Comparison of ENCODE assay signal across 26 cellular contexts in the genomic region with DNA sequence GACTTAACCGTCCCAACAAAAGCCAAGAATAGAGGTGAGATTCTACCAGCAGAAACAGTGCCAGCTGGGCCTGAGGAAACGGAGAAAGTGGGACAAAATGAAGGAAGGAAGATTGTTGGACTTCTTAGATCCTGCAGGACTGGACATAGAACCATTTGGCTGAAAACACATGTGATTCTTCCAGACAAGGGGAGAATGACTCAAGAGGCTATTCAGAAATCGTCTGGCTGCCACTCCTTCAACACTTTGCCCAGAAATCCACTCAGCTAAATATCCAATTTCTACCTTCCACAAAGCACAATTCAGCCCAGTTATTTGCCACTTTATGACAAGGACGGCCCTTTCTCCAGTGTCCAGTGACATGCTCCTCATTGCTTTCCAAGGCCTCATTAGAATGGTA.
"Had no signal": no experiment of that assay in that cellular context is flagged by ENCODE, and none has a peak within 500 bp of the region (broad histone marks: within the 10 kb centered on the region; RNA-seq: fewer than 3 reads in every experiment).

No MANE protein-coding gene starts in this region.

- H3K4me3 Mint-ChIP-seq: activated B cell treated with CpG ODN at 0.5 μM for 24 hours; activated CD8-positive, alpha-beta memory T cell treated with anti-CD3 and anti-CD28 coated beads, Interleukin-2, amount 10 ng/mL, durations not matched to agents 7 days and 5 days; activated CD8-positive, alpha-beta T cell treated with anti-CD3 and anti-CD28 coated beads, Interleukin-2, amount 10 ng/mL, durations not matched to agents 7 days and 5 days; activated naive CD4-positive, alpha-beta T cell treated with anti-CD3 and anti-CD28 coated beads, Interleukin-2, amount 50 U/mL, for 24 hours; activated naive CD8-positive, alpha-beta T cell treated with anti-CD3 and anti-CD28 coated beads, Interleukin-2, amount 50 U/mL, for 24 hours; memory B cell; stimulated activated naive B cell treated with anti-CD40 and anti-IgM and Interleukin-4, amounts not matched to agents 10 μg/mL and 1 μg/mL and 100 μg/mL, for 72 hours; T-helper 2 cell treated with Interferon-gamma antibody and Interleukin-4, amounts not matched to agents 5 μg/mL and 100 μg/mL, for 36 hours had no signal

- ATAC-seq: activated CD8-positive, alpha-beta memory T cell treated with anti-CD3 and anti-CD28 coated beads, Interleukin-2, amount 10 ng/mL, durations not matched to agents 7 days and 5 days; activated CD8-positive, alpha-beta T cell treated with anti-CD3 and anti-CD28 coated beads, Interleukin-2, amount 10 ng/mL, durations not matched to agents 7 days and 5 days; activated naive CD8-positive, alpha-beta T cell treated with anti-CD3 and anti-CD28 coated beads, Interleukin-2, amount 50 U/mL, for 24 hours; gastrocnemius medialis; stimulated activated naive B cell treated with anti-CD40 and anti-IgM and Interleukin-4, amounts not matched to agents 10 μg/mL and 1 μg/mL and 100 μg/mL, for 72 hours had no signal

- H3K9me3 Mint-ChIP-seq: activated B cell treated with CpG ODN at 0.5 μM for 24 hours; activated naive CD4-positive, alpha-beta T cell treated with anti-CD3 and anti-CD28 coated beads, Interleukin-2, amount 50 U/mL, for 24 hours; activated T-helper 2 cell treated with anti-CD3 and anti-CD28 coated beads, Interferon-gamma antibody, Interleukin-2, Interleukin-4, amounts not matched to agents 10 μg/mL and 5 μg/mL and 100 μg/mL, durations not matched to agents 14 hours and 24 hours and 36 hours; memory B cell; T-helper 2 cell treated with Interferon-gamma antibody and Interleukin-4, amounts not matched to agents 5 μg/mL and 100 μg/mL, for 36 hours had no signal

- H3K4me3 ChIP-seq: breast epithelium, gastrocnemius medialis, hepatocyte, prostate gland, sigmoid colon, smooth muscle cell, tibial nerve had no signal

- H3K27ac Mint-ChIP-seq: activated B cell treated with CpG ODN at 0.5 μM for 24 hours; activated CD8-positive, alpha-beta memory T cell treated with anti-CD3 and anti-CD28 coated beads, Interleukin-2, amount 10 ng/mL, durations not matched to agents 7 days and 5 days; activated CD8-positive, alpha-beta T cell treated with anti-CD3 and anti-CD28 coated beads, Interleukin-2, amount 10 ng/mL, durations not matched to agents 7 days and 5 days; activated naive CD4-positive, alpha-beta T cell treated with anti-CD3 and anti-CD28 coated beads, Interleukin-2, amount 50 U/mL, for 24 hours; activated naive CD8-positive, alpha-beta T cell treated with anti-CD3 and anti-CD28 coated beads, Interleukin-2, amount 50 U/mL, for 24 hours; activated T-helper 2 cell treated with anti-CD3 and anti-CD28 coated beads, Interferon-gamma antibody, Interleukin-2, Interleukin-4, amounts not matched to agents 10 μg/mL and 5 μg/mL and 100 μg/mL, durations not matched to agents 14 hours and 24 hours and 36 hours; memory B cell; nephron; stimulated activated naive B cell treated with anti-CD40 and anti-IgM and Interleukin-4, amounts not matched to agents 10 μg/mL and 1 μg/mL and 100 μg/mL, for 72 hours; T-helper 2 cell treated with Interferon-gamma antibody and Interleukin-4, amounts not matched to agents 5 μg/mL and 100 μg/mL, for 36 hours had no signal

- H3K4me1 Mint-ChIP-seq: memory B cell had no signal

- FAIRE-seq: colon, endometrium, keratinocyte had no signal

- DNase-seq: activated B cell treated with CpG ODN at 0.5 μM for 24 hours; activated CD8-positive, alpha-beta memory T cell treated with anti-CD3 and anti-CD28 coated beads, Interleukin-2, amount 10 ng/mL, durations not matched to agents 7 days and 5 days; activated CD8-positive, alpha-beta T cell treated with anti-CD3 and anti-CD28 coated beads, Interleukin-2, amount 10 ng/mL, durations not matched to agents 7 days and 5 days; activated naive CD8-positive, alpha-beta T cell treated with anti-CD3 and anti-CD28 coated beads, Interleukin-2, amount 50 U/mL, for 24 hours; activated T-cell treated with anti-CD3 and anti-CD28 coated beads, Interleukin-2, amount 50 U/mL, for 48 hours; amygdala; effector CD8-positive, alpha-beta T cell; gastrocnemius medialis; left cardiac atrium; sigmoid colon; stimulated activated CD4-positive, alpha-beta T cell treated with anti-CD3 and anti-CD28 coated beads, Interleukin-2, amount 100 ng/mL, for 24 hours; stimulated activated naive B cell treated with anti-CD40 and anti-IgM and Interleukin-4, amounts not matched to agents 10 μg/mL and 1 μg/mL and 100 μg/mL, for 72 hours; T-helper 1 cell had no signal

- H3K36me3 ChIP-seq: breast epithelium, gastrocnemius medialis, prostate gland, sigmoid colon, tibial nerve had no signal
